Comparison of ENCODE assay signal across 19 cellular contexts in the genomic region with DNA sequence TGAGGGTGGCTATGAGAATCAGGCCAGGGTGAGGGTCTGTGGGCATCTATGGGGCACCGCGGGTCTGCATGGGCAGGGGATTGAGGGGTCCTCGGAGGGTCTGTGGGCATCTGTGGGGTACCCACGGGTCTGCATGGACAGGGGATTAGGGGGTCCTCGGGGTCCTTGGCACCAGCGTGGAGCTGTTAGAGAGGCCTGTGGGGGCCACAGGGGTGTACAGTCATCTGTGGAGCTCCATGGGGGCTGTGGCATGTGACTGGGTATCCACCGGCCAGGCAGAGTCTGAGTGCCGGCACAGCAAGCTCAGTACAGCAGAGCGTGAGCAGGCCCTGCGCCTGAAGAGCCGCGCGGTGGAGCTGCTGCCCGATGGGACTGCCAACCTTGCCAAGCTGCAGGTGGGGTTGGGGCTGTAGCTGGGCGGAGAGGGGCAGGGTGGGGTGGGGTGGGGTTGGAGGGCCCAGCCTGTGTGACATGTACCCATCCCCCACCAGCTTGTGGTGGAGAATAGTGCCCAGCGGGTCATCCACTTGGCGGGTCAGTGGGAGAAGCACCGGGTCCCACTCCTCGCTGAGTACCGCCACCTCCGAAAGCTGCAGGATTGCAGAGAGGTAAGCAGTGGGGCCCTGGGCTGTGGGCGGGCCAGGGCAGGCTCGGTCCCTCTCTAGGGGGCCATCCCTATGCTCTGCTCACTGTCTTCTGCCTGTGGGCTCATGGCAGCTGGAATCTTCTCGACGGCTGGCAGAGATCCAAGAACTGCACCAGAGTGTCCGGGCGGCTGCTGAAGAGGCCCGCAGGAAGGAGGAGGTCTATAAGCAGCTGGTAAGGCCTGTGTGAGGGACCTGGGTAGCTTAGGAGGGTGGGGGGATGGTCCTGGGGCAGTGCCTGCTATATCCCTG. TPM values are rescaled to one million over a fixed set of nuclear protein-coding genes. Genes with fewer than 3 reads are reported as not detected.
DNase-seq lines count a peak whose midpoint lies in the region; ATAC-seq, FAIRE-seq and TF ChIP-seq lines count a peak whose summit lies in the region.
"Had no signal": no experiment of that assay in that cellular context is flagged by ENCODE, and none has a peak within 500 bp of the region (broad histone marks: within the 10 kb centered on the region; RNA-seq: fewer than 3 reads in every experiment).

No MANE protein-coding gene starts in this region.

- H3F3A ChIP-seq in SK-N-SH (replicated peaks; ENCODE audit: insufficient read depth): no peaks in the 10 kb centered on the region

- no peak; the same call in 2 of the 3 replicates for ATAC-seq in SK-N-SH treated with all-trans-retinoic acid at 6 μM for 48 hours
- ATAC-seq in T-cell (replicated peaks in 1 of 4): no peak
- ATAC-seq: GM12878, HCT116, PC-3 had no signal

- no peak for TF ChIP-seq RAD21 in SK-N-SH (IDR thresholded peaks at IDR 0.05; ENCODE audit: low read length)

- H3K27me3 ChIP-seq in SK-N-SH (ENCODE audit: insufficient read depth): no peaks in the 10 kb centered on the region; the same call in 1 of the 2 replicates

- no peak for TF ChIP-seq CTCF in SK-N-SH (IDR thresholded peaks at IDR 0.05)
- no peak for TF ChIP-seq CTCF in HEK293 (tag by site-specific recombination; IDR thresholded peaks at IDR 0.05)
- TF ChIP-seq CTCF in kidney (IDR thresholded peaks at IDR 0.05; ENCODE audit: borderline replicate concordance, extremely low read depth, insufficient read depth): no peak

- H3K36me3 Mint-ChIP-seq in T-cell: peaks cover 30% of the 10 kb centered on the region

- peaks cover 5 to 7% (median 6%) of the 10 kb centered on the region in 3 donors for H3K4me1 Mint-ChIP-seq in T-cell

- POLR2A ChIA-PET in SK-N-SH (lab: Yijun Ruan, JAX) (interaction anchor here (0.5 to 1.2 kb wide), 2 partner anchors 8 to 32 kb away, joined by 3 to 4 read pairs; no protein-coding TSS in a partner anchor), HEK293 (lab: Yijun Ruan, JAX) (no interaction called here), T-cell (lab: Charles Lee) (interaction anchor here in 1 of 2 donors (0.5 to 1.1 kb wide), 3 partner anchors 15 to 97 kb away, joined by 3 to 8 read pairs (median 5); no protein-coding TSS in a partner anchor)

- FAIRE-seq in kidney (lab: Jason Lieb, UNC): no peak
- FAIRE-seq: GM12878, GM18507, HTR-8/SVneo had no signal

- H4K20me1 ChIP-seq in SK-N-SH (ENCODE audit: insufficient read depth): no peaks in the 10 kb centered on the region

- H3K9me2 ChIP-seq in SK-N-SH: no peaks in the 10 kb centered on the region

- H3K9me3 Mint-ChIP-seq in T-cell: no peaks in the 10 kb centered on the region

- H3K4me1 ChIP-seq in SK-N-SH (ENCODE audit: control insufficient read depth in 1 of 2, insufficient read depth in 2 of 2, low read depth in 1 of 2, low read length in 1 of 2): no peaks in the 10 kb centered on the region; a peak in 1 of 4 replicates
- H3K4me1 ChIP-seq in HEK293 (ENCODE audit: control insufficient read depth, insufficient read depth, low read length): no peaks in the 10 kb centered on the region
- no peaks in the 10 kb centered on the region for H3K4me1 ChIP-seq in kidney (ENCODE audit: control insufficient read depth in 1 of 2, insufficient read depth in 1 of 2, low read depth in 1 of 2, low read length in 2 of 2)

- 56% methylated on average over 16 of the region's 28 CpGs for WGBS in SK-N-SH (ENCODE audit: low lambda C conversion rate)

- H3K4me3 ChIP-seq in SK-N-SH (ENCODE audit: low read depth in 2 of 2, low read length in 1 of 2) (no peak overlapping the region), HEK293 (ENCODE audit: low read depth, low read length) (no peak overlapping the region), kidney (ENCODE audit: low read length in 2 of 2) (no peak overlapping the region)
- H3K4me3 ChIP-seq: GM12878, GM23248 had no signal

- no peaks in the 10 kb centered on the region for H3K79me2 ChIP-seq in SK-N-SH (ENCODE audit: insufficient read depth)

- H3K9me3 ChIP-seq in SK-N-SH (no peaks in the 10 kb centered on the region), HEK293 (ENCODE audit: control insufficient read depth, insufficient read depth, low read depth, low read length) (no peaks in the 10 kb centered on the region), kidney (ENCODE audit: control insufficient read depth in 1 of 2, low read length in 2 of 2) (no peaks in the 10 kb centered on the region)

- H3K36me3 ChIP-seq in SK-N-SH (replicated peaks in 1 of 2; ENCODE audit: control insufficient read depth in 1 of 2, insufficient read depth in 2 of 2, low read length in 1 of 2): no peaks in the 10 kb centered on the region
- H3K36me3 ChIP-seq in HEK293 (ENCODE audit: control insufficient read depth in 2 of 2, insufficient read depth in 1 of 2, low read length in 2 of 2): peaks cover 9 to 28% of the 10 kb centered on the region in 2 experiments; a peak in 2 of 3 replicates
- peaks cover 0 to 4% of the 10 kb centered on the region in 2 donors for H3K36me3 ChIP-seq in kidney (ENCODE audit: control insufficient read depth in 1 of 2, insufficient read depth in 2 of 2, low read length in 2 of 2)

- CTCF ChIA-PET in SK-N-SH (lab: Yijun Ruan, JAX) (interaction anchor here (0.5 kb wide), 1 partner anchor 674 kb away, joined by 3 read pairs; a partner anchor contains a TSS), HEK293 (lab: Yijun Ruan, JAX) (no interaction called here), T-cell (lab: Charles Lee) (no interaction called here)

- H3K27ac ChIP-seq in SK-N-SH (ENCODE audit: low read depth in 2 of 2, low read length in 1 of 2) (no peak overlapping the region), HEK293 (ENCODE audit: extremely low read depth, low read depth, low read length) (no peak overlapping the region), kidney (ENCODE audit: low read depth in 2 of 2, low read length in 2 of 2) (no peak overlapping the region)
- H3K27ac ChIP-seq: GM23248, HL-60 had no signal

- H3K9ac ChIP-seq in SK-N-SH (no peak overlapping the region), kidney (ENCODE audit: low read length in 2 of 2) (no peak overlapping the region)
- H3K9ac ChIP-seq: GM23248 had no signal

- DNase-seq in SK-N-SH: peak; percentile 55
- peak; percentile 2 for DNase-seq in NCI-H345 (lab: John Stamatoyannopoulos, UW)
- DNase-seq in kidney: peak; percentile 58
- no peak for DNase-seq in T-cell
- DNase-seq in mesenteric fat pad (ENCODE audit: low spot score): no peak
- DNase-seq: CD4-positive, alpha-beta memory T cell; GDM1; GM23248; NCI-H1105 treated with DMSO at 0.1 percent for 48 hours; NCI-H187 treated with DMSO at 0.1 percent for 48 hours; PC-3; T-helper 1 cell had no signal

- H2AFZ ChIP-seq in SK-N-SH (ENCODE audit: low read depth): no peak overlapping the region
- H2AFZ ChIP-seq: GM23248 had no signal

- TF ChIP-seq EP300 in SK-N-SH (IDR thresholded peaks at IDR 0.05; ENCODE audit: borderline replicate concordance in 1 of 2, low read depth in 1 of 2, low read length in 1 of 2): no peak

- peaks cover 0 to 10% of the 10 kb centered on the region in 2 donors for H3K27me3 Mint-ChIP-seq in T-cell
- H3K27me3 Mint-ChIP-seq: CD4-positive, alpha-beta memory T cell had no signal

- intact Hi-C loops in kidney (cut with DNase I): no loop called here

- no peak overlapping the region for H3K4me2 ChIP-seq in SK-N-SH

- no peak overlapping the region for H3K27ac Mint-ChIP-seq in T-cell

- H3K4me3 Mint-ChIP-seq in T-cell: no peak overlapping the region
- H3K4me3 Mint-ChIP-seq: CD4-positive, alpha-beta memory T cell had no signal

TF ChIP-seq in SK-N-SH, 30 proteins besides CTCF, POLR2A, EP300 and RAD21 (continues in another document):
- no peak for TF ChIP-seq FOSL2 (IDR thresholded peaks at IDR 0.05; ENCODE audit: borderline replicate concordance, low read depth)
- TF ChIP-seq RXRA (IDR thresholded peaks at IDR 0.05; ENCODE audit: borderline replicate concordance, low read depth): no peak
- no peak for TF ChIP-seq MXI1 (IDR thresholded peaks at IDR 0.05; ENCODE audit: low read depth, low read length)

TF ChIP-seq in SK-N-SH treated with all-trans-retinoic acid at 6 μM for 48 hours, 23 proteins besides CTCF, POLR2A, EP300 and RAD21 (continues in another document):
- no peak for TF ChIP-seq BACH2 (CRISPR knock-in tag; IDR thresholded peaks at IDR 0.05; ENCODE audit: borderline replicate concordance)
- TF ChIP-seq TOX (CRISPR knock-in tag; IDR thresholded peaks at IDR 0.05; ENCODE audit: borderline replicate concordance): no peak
- TF ChIP-seq GLIS3 (CRISPR knock-in tag; IDR thresholded peaks at IDR 0.05): no peak

TF ChIP-seq in HEK293, 187 proteins besides CTCF, POLR2A, EP300 and RAD21 (continues in another document):
- TF ChIP-seq ZNF311 (tag by site-specific recombination; IDR thresholded peaks at IDR 0.05; ENCODE audit: borderline replicate concordance): no peak

RNA-seq across cellular contexts. Expression of a gene that starts 12.9 kb away (rescaled TPM):
- polyA plus RNA-seq in SK-N-SH (2012; rRNA removed): 7.5 TPM in 2 replicates
- polyA plus RNA-seq in SK-N-SH (2012; cell fraction: cytosol; rRNA removed): 2.7 and 4.4 TPM in 2 replicates
- 14.3 and 18.5 TPM in 2 replicates for polyA plus RNA-seq in SK-N-SH (2012; cell fraction: nucleus; rRNA removed)
- 18.5 TPM for total RNA-seq in kidney
- 13.4 TPM for polyA plus RNA-seq in kidney (ENCODE audit: insufficient read depth, low read depth, low replicate concordance)
- total RNA-seq in T-cell: 10 to 100 TPM; 21.0 to 34.9 (median 33.1) TPM
- total RNA-seq in mesenteric fat pad: 12.3 TPM

RNA-seq across cellular contexts. Expression of a gene that starts 15.0 kb away (rescaled TPM):
- polyA plus RNA-seq in SK-N-SH (2012; rRNA removed) (not detected in 2 replicates), kidney (ENCODE audit: insufficient read depth, low read depth, low replicate concordance) (0.15 TPM)
- not detected in 2 replicates for polyA plus RNA-seq in SK-N-SH (2012; cell fraction: cytosol; rRNA removed)
- not detected in 2 replicates for polyA plus RNA-seq in SK-N-SH (2012; cell fraction: nucleus; rRNA removed)
- total RNA-seq in kidney (0.25 TPM), T-cell (1 to 10 TPM; 1.4 to 1.9 (median 1.6) TPM), mesenteric fat pad (not detected)
- total RNA-seq: GM23248, PC-3 had no signal
- polyA plus RNA-seq: GM23248 had no signal

RNA-seq across cellular contexts. Expression of a gene that starts 16.3 kb away (rescaled TPM):
- polyA plus RNA-seq in SK-N-SH (2012; rRNA removed): 0.12 TPM in 1 of 2 replicates, not detected in the other
- polyA plus RNA-seq in SK-N-SH (2012; cell fraction: cytosol; rRNA removed): 0.04 TPM in 2 replicates
- 0.06 and 0.08 TPM in 2 replicates for polyA plus RNA-seq in SK-N-SH (2012; cell fraction: nucleus; rRNA removed)
- total RNA-seq in kidney: 2.0 TPM
- polyA plus RNA-seq in kidney (ENCODE audit: insufficient read depth, low read depth, low replicate concordance): 0.45 TPM
- total RNA-seq in T-cell: 10 to 100 TPM in 4 of 5 donors, 1 to 10 TPM in 1; 9.0 to 30.1 (median 21.7) TPM
- not detected for total RNA-seq in mesenteric fat pad
- total RNA-seq: GM23248, PC-3 had no signal

RNA-seq across cellular contexts. Expression of a gene that starts 21.4 kb away (rescaled TPM):
- 4.2 and 6.2 TPM in 2 replicates for polyA plus RNA-seq in SK-N-SH (2012; rRNA removed)
- 3.2 and 3.9 TPM in 2 replicates for polyA plus RNA-seq in SK-N-SH (2012; cell fraction: cytosol; rRNA removed)
- polyA plus RNA-seq in SK-N-SH (2012; cell fraction: nucleus; rRNA removed): 9.2 and 17.1 TPM in 2 replicates
- 4.5 TPM for total RNA-seq in kidney
- 5.1 TPM for polyA plus RNA-seq in kidney (ENCODE audit: insufficient read depth, low read depth, low replicate concordance)
- 10 to 100 TPM; 11.7 to 20.8 (median 17.5) TPM for total RNA-seq in T-cell
- total RNA-seq in mesenteric fat pad: 2.2 TPM

RNA-seq across cellular contexts. Expression of a gene that starts 48.2 kb away (rescaled TPM):
- polyA plus RNA-seq in SK-N-SH (2012; rRNA removed): 0.76 and 0.93 TPM in 2 replicates
- 0.90 and 1.6 TPM in 2 replicates for polyA plus RNA-seq in SK-N-SH (2012; cell fraction: cytosol; rRNA removed)
- polyA plus RNA-seq in SK-N-SH (2012; cell fraction: nucleus; rRNA removed): 1.3 and 1.5 TPM in 2 replicates
- total RNA-seq in kidney: 4.0 TPM
- polyA plus RNA-seq in kidney (ENCODE audit: insufficient read depth, low read depth, low replicate concordance): 7.2 TPM
- total RNA-seq in T-cell: under 1 TPM; 0.53 to 0.89 (median 0.70) TPM
- 1.00 TPM for total RNA-seq in mesenteric fat pad

Comparison
In these comparisons a context has a peak if more than half of its experiments do, and no peak if none do; other contexts are left out.
1. DNase-seq: peak in SK-N-SH (single experiment), NCI-H345 (single experiment) and kidney (single experiment); none in T-cell (0 of 34) and mesenteric fat pad (single experiment).